In the genomic region with DNA sequence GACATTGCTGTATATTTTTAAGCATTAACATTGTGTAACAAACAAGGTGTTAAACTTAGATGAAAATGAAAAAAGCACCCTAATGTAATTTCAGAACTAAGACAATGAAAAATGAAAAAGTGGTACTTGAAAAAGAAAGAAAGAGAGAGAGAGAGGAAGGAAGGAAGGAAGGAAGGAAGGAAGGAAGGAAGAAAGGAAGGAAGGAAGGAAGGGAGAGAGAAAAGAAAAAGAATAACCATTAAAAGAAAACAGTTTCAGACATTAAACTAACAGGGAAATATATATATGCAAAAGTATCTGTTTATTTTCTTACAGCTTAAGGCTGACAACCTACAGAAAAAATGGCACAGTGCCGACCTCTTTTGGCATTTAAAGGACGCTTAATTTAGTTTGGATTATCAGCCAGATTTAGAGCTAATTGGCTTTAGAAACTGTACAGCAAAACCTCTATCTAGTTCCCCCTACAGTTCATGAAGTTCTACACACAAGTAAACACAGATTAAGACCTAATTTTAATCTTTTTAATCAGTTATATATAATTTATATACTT, we compare ENCODE assay signal across 2 cellular contexts.
TF ChIP-seq lines count a peak whose summit lies in the region.

No MANE protein-coding gene starts in this region.

TF ChIP-seq in IMR-90, 13 proteins besides CTCF, POLR2A, EP300 and RAD21 (continued from another document):
- TF ChIP-seq CHD1 (IDR thresholded peaks at IDR 0.05; ENCODE audit: low read depth, low read length) = no peak
- TF ChIP-seq SMC3 (IDR thresholded peaks at IDR 0.05; ENCODE audit: low read depth, low read length) = no peak
- no peak for TF ChIP-seq MAZ (IDR thresholded peaks at IDR 0.05; ENCODE audit: borderline replicate concordance, low read depth, low read length)
- TF ChIP-seq MAFK (IDR thresholded peaks at IDR 0.05; ENCODE audit: low read depth, low read length) = no peak
- TF ChIP-seq RFX5 (IDR thresholded peaks at IDR 0.05; ENCODE audit: low read depth, low read length) = no peak
- TF ChIP-seq RCOR1 (IDR thresholded peaks at IDR 0.05; ENCODE audit: insufficient replicate concordance, low read length) = no peak
- TF ChIP-seq FOS (IDR thresholded peaks at IDR 0.05; ENCODE audit: low read depth, low read length) = no peak
- no peak for TF ChIP-seq BHLHE40 (IDR thresholded peaks at IDR 0.05; ENCODE audit: low read depth, low read length)
TF ChIP-seq in IMR-90: peak in this region for 0.

TF ChIP-seq in SK-N-SH, 30 proteins besides CTCF, POLR2A, EP300 and RAD21 (continued from another document):
- TF ChIP-seq TEAD4 (IDR thresholded peaks at IDR 0.05; ENCODE audit: borderline replicate concordance, insufficient read depth) = no peak
- no peak for TF ChIP-seq GATA2 (CRISPR knock-in tag; IDR thresholded peaks at IDR 0.05)
- peak; percentile 50; the same call in 1 of the 2 replicates for TF ChIP-seq RCOR1 (IDR thresholded peaks at IDR 0.05; ENCODE audit: low read length)
